ENCODE assay signal across 8 cellular contexts in genomic region chr2:86703704-86704370, GRCh38. TPM values are rescaled to one million over a fixed set of nuclear protein-coding genes. Genes with fewer than 3 reads are reported as not detected.
DNase-seq lines count a peak whose midpoint lies in the region; ATAC-seq and TF ChIP-seq lines count a peak whose summit lies in the region.

No MANE protein-coding gene starts in this region.

- H3K9ac ChIP-seq in endocrine pancreas (ENCODE audit: control insufficient read depth, insufficient read depth, low read length): no peak overlapping the region

- peak overlapping the region; percentile 57 for H3K4me3 ChIP-seq in endocrine pancreas (ENCODE audit: control insufficient read depth, insufficient read depth, low read length)
- H3K4me3 ChIP-seq in osteoblast (ENCODE audit: insufficient read depth, low read length): no peak overlapping the region
- H3K4me3 ChIP-seq in GM23338: no peak overlapping the region

- H3F3A ChIP-seq in GM23338 (replicated peaks; ENCODE audit: low read depth): no peaks in the 10 kb centered on the region

- H3K27ac ChIP-seq in osteoblast (ENCODE audit: low read depth, low read length) (no peak overlapping the region), GM23338 (ENCODE audit: low read depth) (no peak overlapping the region)

- ATAC-seq in activated CD4-positive, CD25-positive, alpha-beta regulatory T cell treated with anti-CD3 and anti-CD28 coated beads, Interleukin-2, amount 50 U/mL, for 24 hours: no peak
- ATAC-seq in GM19351 (IDR thresholded peaks at IDR 0.05; ENCODE audit: unreplicated experiment) (no peak), GM21825 (IDR thresholded peaks at IDR 0.05; ENCODE audit: unreplicated experiment) (no peak), GM23338 (no peak)

- peaks cover 6% of the 10 kb centered on the region for H3K4me1 ChIP-seq in endocrine pancreas (ENCODE audit: control insufficient read depth, insufficient read depth, low read length)
- peaks cover 19% of the 10 kb centered on the region for H3K4me1 ChIP-seq in osteoblast (ENCODE audit: insufficient read depth, low read length)
- H3K4me1 ChIP-seq in GM23338 (ENCODE audit: insufficient read depth): no peaks in the 10 kb centered on the region

- H3K27me3 ChIP-seq in endocrine pancreas (ENCODE audit: control insufficient read depth, insufficient read depth, low read length): no peaks in the 10 kb centered on the region
- no peaks in the 10 kb centered on the region for H3K27me3 ChIP-seq in osteoblast (ENCODE audit: insufficient read depth, low read length)
- no peaks in the 10 kb centered on the region for H3K27me3 ChIP-seq in GM23338 (ENCODE audit: insufficient read depth)

- H3K4me3 Mint-ChIP-seq in GM23338: no peak overlapping the region

- peaks cover 12% of the 10 kb centered on the region; the same call in 2 of the 3 replicates for H3K9me3 Mint-ChIP-seq in GM23338

- H3K9me2 ChIP-seq in GM23338 (ENCODE audit: insufficient read depth): no peaks in the 10 kb centered on the region

- no peaks in the 10 kb centered on the region for H3K36me3 ChIP-seq in endocrine pancreas (ENCODE audit: control insufficient read depth, insufficient read depth, low read length)
- H3K36me3 ChIP-seq in osteoblast (ENCODE audit: insufficient read depth, low read length): no peaks in the 10 kb centered on the region
- H3K36me3 ChIP-seq in GM23338 (ENCODE audit: insufficient read depth): no peaks in the 10 kb centered on the region

- peaks cover 3% of the 10 kb centered on the region; the same call in 1 of the 3 replicates for H3K36me3 Mint-ChIP-seq in GM23338 (ENCODE audit: low read depth)

- H3K27ac Mint-ChIP-seq in GM23338: no peak overlapping the region

- H2AFZ ChIP-seq in osteoblast (ENCODE audit: low read length) (no peak overlapping the region), GM23338 (no peak overlapping the region)

- H4K20me1 ChIP-seq in osteoblast (ENCODE audit: insufficient read depth, low read length) (no peaks in the 10 kb centered on the region), GM23338 (replicated peaks; ENCODE audit: insufficient read depth) (no peaks in the 10 kb centered on the region)

- DNase-seq in EH (ENCODE audit: low read depth): peak; percentile 87
- peak; percentile 44 for DNase-seq in NCI-H345 treated with DMSO at 0.1 percent for 48 hours (lab: John Stamatoyannopoulos, UW; ENCODE audit: unreplicated experiment)
- DNase-seq in osteoblast (ENCODE audit: insufficient read length, low spot score, missing footprints): no peak
- no peak for DNase-seq in GM23338 (ENCODE audit: low spot score)

- TF ChIP-seq CTCF in osteoblast (IDR thresholded peaks at IDR 0.05; ENCODE audit: extremely low read depth, low read depth, low read length): no peak
- TF ChIP-seq CTCF in GM23338 (conservative IDR thresholded peaks at IDR 0.05; ENCODE audit: low read depth in 2 of 2): no peak

- no peaks in the 10 kb centered on the region for H3K9me3 ChIP-seq in endocrine pancreas (ENCODE audit: control insufficient read depth, low read length)
- no peaks in the 10 kb centered on the region for H3K9me3 ChIP-seq in osteoblast (ENCODE audit: low read depth, low read length)

- H3K79me2 ChIP-seq in osteoblast (ENCODE audit: insufficient read depth, low read length) (no peaks in the 10 kb centered on the region), GM23338 (replicated peaks; ENCODE audit: insufficient read depth) (no peaks in the 10 kb centered on the region)

- H3K4me2 ChIP-seq in osteoblast (ENCODE audit: insufficient read depth, low read length) (peak overlapping the region; percentile 50), GM23338 (no peak overlapping the region)

- H3K27me3 Mint-ChIP-seq in GM23338 (ENCODE audit: insufficient read depth, low read depth, poor library complexity): no peaks in the 10 kb centered on the region

- no peaks in the 10 kb centered on the region for H3K4me1 Mint-ChIP-seq in GM23338

TF ChIP-seq in GM23338, 12 proteins besides CTCF, POLR2A, EP300 and RAD21:
- TF ChIP-seq POLR2AphosphoS5 (IDR thresholded peaks at IDR 0.05; ENCODE audit: low read depth) (no peak), EZH2phosphoT487 (IDR thresholded peaks at IDR 0.05; ENCODE audit: unreplicated experiment) (no peak), CREB1 (CRISPR knock-in tag; IDR thresholded peaks at IDR 0.05; ENCODE audit: low read depth) (no peak), STAT1 (IDR thresholded peaks at IDR 0.05; ENCODE audit: unreplicated experiment) (no peak), ZNF331 (CRISPR knock-in tag; IDR thresholded peaks at IDR 0.05; ENCODE audit: low read depth) (no peak), ETS1 (IDR thresholded peaks at IDR 0.05) (no peak), ZNF462 (CRISPR knock-in tag; IDR thresholded peaks at IDR 0.05) (no peak)

RNA-seq across cellular contexts. Expression of gene RMND5A, which starts 16.3 kb away (rescaled TPM):
- total RNA-seq in osteoblast: 16.3 and 17.4 TPM in 2 replicates
- total RNA-seq in GM23338 (2014; rRNA removed; shearing (Covaris generic)): 79.8 and 87.9 TPM in 2 replicates
- 18.6 and 24.0 TPM in 2 replicates for polyA plus RNA-seq in GM23338 (2016; fragmentation: Nextera tagmentation; extraction: Ambion mirVana)

Comparison
In these comparisons a context has a peak if more than half of its experiments do, and no peak if none do; other contexts are left out.
1. DNase-seq: peak in EH (single experiment) and NCI-H345 treated with DMSO at 0.1 percent for 48 hours (single experiment); none in osteoblast (single experiment) and GM23338 (single experiment).